ENCODE assay signal across 8 cellular contexts in genomic region chr5:59587489-59588337, GRCh38.
DNase-seq lines count a peak whose midpoint lies in the region; ATAC-seq and TF ChIP-seq lines count a peak whose summit lies in the region.

No MANE protein-coding gene starts in this region.

- no peak overlapping the region for H3K9ac ChIP-seq in rectal smooth muscle tissue (ENCODE audit: low read length)

- H3K27ac ChIP-seq in angular gyrus (ENCODE audit: low read depth, low read length) (peak overlapping the region; percentile 31), right cardiac atrium (ENCODE audit: low read length) (no peak overlapping the region), rectal smooth muscle tissue (ENCODE audit: low read depth, low read length) (no peak overlapping the region)

- intact Hi-C loops in right cardiac atrium (cut with DNase I) = no loop called here

- DNase-seq in BJ (ENCODE audit: low read depth) (no peak), NCI-H1092 (lab: John Stamatoyannopoulos, UW) (peak; percentile 58), right cardiac atrium (peak; percentile 51 to 85 (median 76)), GM13977 (ENCODE audit: low spot score) (no peak)

- H3K4me3 ChIP-seq in BJ (ENCODE audit: low read depth, low read length) (no peak overlapping the region), right cardiac atrium (ENCODE audit: low read length) (peak overlapping the region; percentile 46), rectal smooth muscle tissue (ENCODE audit: low read length) (peak overlapping the region; percentile 47)

- no peaks in the 10 kb centered on the region for H3K4me1 ChIP-seq in right cardiac atrium (ENCODE audit: control insufficient read depth, insufficient read depth, low read length)
- peaks cover 8% of the 10 kb centered on the region for H3K4me1 ChIP-seq in rectal smooth muscle tissue (ENCODE audit: control insufficient read depth, insufficient read depth, low read length)

- H3K27me3 ChIP-seq in BJ (ENCODE audit: control insufficient read depth, insufficient read depth, low read length) = no peaks in the 10 kb centered on the region
- H3K27me3 ChIP-seq in right cardiac atrium (ENCODE audit: control insufficient read depth, insufficient read depth) = no peaks in the 10 kb centered on the region
- no peaks in the 10 kb centered on the region for H3K27me3 ChIP-seq in rectal smooth muscle tissue (ENCODE audit: control insufficient read depth, insufficient read depth, low read length)

- H3K9me3 ChIP-seq in right cardiac atrium (ENCODE audit: control insufficient read depth, low read length) = no peaks in the 10 kb centered on the region

- 18% methylated on average over 17 of the region's 17 CpGs for WGBS in right cardiac atrium

- ATAC-seq in right cardiac atrium (peak; percentile 95 to 96), HG03378 (IDR thresholded peaks at IDR 0.05; ENCODE audit: unreplicated experiment) (no peak), GM19397 (IDR thresholded peaks at IDR 0.05; ENCODE audit: unreplicated experiment) (no peak)

- CTCF ChIA-PET in BJ (lab: Yijun Ruan, JAX) = no interaction called here

- POLR2A ChIA-PET in BJ (lab: Charles Lee) = no interaction called here

- no peaks in the 10 kb centered on the region for H3K36me3 ChIP-seq in BJ (ENCODE audit: control insufficient read depth, insufficient read depth, low read length)
- no peaks in the 10 kb centered on the region for H3K36me3 ChIP-seq in rectal smooth muscle tissue (ENCODE audit: control insufficient read depth, insufficient read depth, low read length)

- TF ChIP-seq CTCF in BJ (IDR thresholded peaks at IDR 0.05; ENCODE audit: insufficient read depth, low read depth, low read length) (peak; percentile 38), GM13977 (IDR thresholded peaks at IDR 0.05; ENCODE audit: extremely low read depth, insufficient read depth, missing control alignments) (no peak)

- in situ Hi-C loops in GM13977 (cut with MboI; ENCODE audit: low pct_unique_long_range_greater_than_20kb, low sequenced_read_pairs, unreplicated experiment) = no loop called here

Comparison
In these comparisons a context has a peak if more than half of its experiments do, and no peak if none do; other contexts are left out.
1. DNase-seq: peak in NCI-H1092 (single experiment) and right cardiac atrium (3 of 3); none in BJ (single experiment) and GM13977 (single experiment).
2. ATAC-seq: peak in right cardiac atrium (2 of 2); none in HG03378 (single experiment) and GM19397 (single experiment).